8 cellular contexts compared by ENCODE assay signal in genomic region chr5:17189381-17190036, GRCh38. TPM values are rescaled to one million over a fixed set of nuclear protein-coding genes. Genes with fewer than 3 reads are reported as not detected.
A peak's percentile ranks its signal among the peaks of the same experiment; 100 is the strongest.
DNase-seq lines count a peak whose midpoint lies in the region; ATAC-seq and TF ChIP-seq lines count a peak whose summit lies in the region.

No MANE protein-coding gene starts in this region.

- H3K27me3 Mint-ChIP-seq in activated T-helper 2 cell treated with anti-CD3 and anti-CD28 coated beads, Interferon-gamma antibody, Interleukin-2, Interleukin-4, amounts not matched to agents 10 μg/mL and 5 μg/mL and 100 μg/mL, durations not matched to agents 14 hours and 24 hours and 36 hours (ENCODE audit: low read depth): no peaks in the 10 kb centered on the region

- H3K4me3 ChIP-seq in LNCaP clone FGC (ENCODE audit: low read depth, low read length) (no peak overlapping the region), prostate gland (no peak overlapping the region)

- no peak overlapping the region for H3K4me3 Mint-ChIP-seq in activated T-helper 2 cell treated with anti-CD3 and anti-CD28 coated beads, Interferon-gamma antibody, Interleukin-2, Interleukin-4, amounts not matched to agents 10 μg/mL and 5 μg/mL and 100 μg/mL, durations not matched to agents 14 hours and 24 hours and 36 hours (ENCODE audit: low read depth)

- WGBS in prostate gland: 35% methylated on average over 13 of the region's 13 CpGs

- no peaks in the 10 kb centered on the region for H3K36me3 ChIP-seq in prostate gland

- H3K27ac ChIP-seq in prostate gland: no peak overlapping the region

- H3K4me1 Mint-ChIP-seq in activated T-helper 2 cell treated with anti-CD3 and anti-CD28 coated beads, Interferon-gamma antibody, Interleukin-2, Interleukin-4, amounts not matched to agents 10 μg/mL and 5 μg/mL and 100 μg/mL, durations not matched to agents 14 hours and 24 hours and 36 hours (ENCODE audit: low read depth): no peaks in the 10 kb centered on the region

- peak; percentile 80 for TF ChIP-seq CTCF in LNCaP clone FGC (IDR thresholded peaks at IDR 0.05; ENCODE audit: control insufficient read depth, extremely low read depth, insufficient read depth)
- TF ChIP-seq CTCF in prostate gland (IDR thresholded peaks at IDR 0.05): peak; percentile 67 to 96 (median 78)

- H3K9me3 Mint-ChIP-seq in activated T-helper 2 cell treated with anti-CD3 and anti-CD28 coated beads, Interferon-gamma antibody, Interleukin-2, Interleukin-4, amounts not matched to agents 10 μg/mL and 5 μg/mL and 100 μg/mL, durations not matched to agents 14 hours and 24 hours and 36 hours: no peaks in the 10 kb centered on the region

- TF ChIP-seq POLR2A in prostate gland (IDR thresholded peaks at IDR 0.05): no peak

- H3K27me3 ChIP-seq in prostate gland (replicated peaks; ENCODE audit: insufficient read depth): no peaks in the 10 kb centered on the region

- no peaks in the 10 kb centered on the region for H3K9me3 ChIP-seq in prostate gland

- H3K4me1 ChIP-seq in prostate gland (replicated peaks): no peaks in the 10 kb centered on the region

- H3K36me3 Mint-ChIP-seq in activated T-helper 2 cell treated with anti-CD3 and anti-CD28 coated beads, Interferon-gamma antibody, Interleukin-2, Interleukin-4, amounts not matched to agents 10 μg/mL and 5 μg/mL and 100 μg/mL, durations not matched to agents 14 hours and 24 hours and 36 hours (ENCODE audit: low read depth): no peaks in the 10 kb centered on the region

- ATAC-seq in GM21526 (IDR thresholded peaks at IDR 0.05; ENCODE audit: low FRiP score, unreplicated experiment) (peak; percentile 83), HG02763 (IDR thresholded peaks at IDR 0.05; ENCODE audit: unreplicated experiment) (no peak)

- H3K27ac Mint-ChIP-seq in activated T-helper 2 cell treated with anti-CD3 and anti-CD28 coated beads, Interferon-gamma antibody, Interleukin-2, Interleukin-4, amounts not matched to agents 10 μg/mL and 5 μg/mL and 100 μg/mL, durations not matched to agents 14 hours and 24 hours and 36 hours: no peak overlapping the region

- intact Hi-C loops in activated T-helper 2 cell treated with anti-CD3 and anti-CD28 coated beads, Interferon-gamma antibody, Interleukin-2, Interleukin-4, amounts not matched to agents 10 μg/mL and 5 μg/mL and 100 μg/mL, durations not matched to agents 14 hours and 24 hours and 36 hours (cut with micrococcal nuclease): loop anchor here (1.0 to 10.0 kb wide), 3 partner anchors 255 to 495 kb away; no protein-coding TSS in a partner anchor
- intact Hi-C loops in prostate gland (cut with DNase I): loop anchor here (5.0 kb wide), 2 partner anchors 397 to 697 kb away; no protein-coding TSS in a partner anchor

- DNase-seq in DMS 273 (lab: John Stamatoyannopoulos, UW; ENCODE audit: unreplicated experiment) (peak; percentile 95), LNCaP clone FGC (ENCODE audit: low read depth) (peak; percentile 35), RPMI8226 (peak; percentile 64), glomerular visceral epithelial cell (ENCODE audit: extremely low spot score) (peak; percentile 77), prostate gland (ENCODE audit: low spot score) (peak; percentile 65)
- DNase-seq in activated T-helper 2 cell treated with anti-CD3 and anti-CD28 coated beads, Interferon-gamma antibody, Interleukin-2, Interleukin-4, amounts not matched to agents 10 μg/mL and 5 μg/mL and 100 μg/mL, durations not matched to agents 14 hours and 24 hours and 36 hours (ENCODE audit: low spot score): peak; percentile 22

RNA-seq across cellular contexts. Expression of gene BASP1, which starts 27.9 kb away (rescaled TPM):
- total RNA-seq in activated T-helper 2 cell treated with anti-CD3 and anti-CD28 coated beads, Interferon-gamma antibody, Interleukin-2, Interleukin-4, amounts not matched to agents 10 μg/mL and 5 μg/mL and 100 μg/mL, durations not matched to agents 14 hours and 24 hours and 36 hours: 0.64 and 0.73 TPM in 2 replicates
- 100 to 1,000 TPM; 142 to 346 TPM for total RNA-seq in prostate gland

Comparison
In these comparisons a context has a peak if more than half of its experiments do, and no peak if none do; other contexts are left out.
1. DNase-seq: peak in every context shown above with its lines; median percentile 95 in DMS 273; 77 in glomerular visceral epithelial cell; 65 in prostate gland; 64 in RPMI8226; 35 in LNCaP clone FGC; 22 in activated T-helper 2 cell treated with anti-CD3 and anti-CD28 coated beads, Interferon-gamma antibody, Interleukin-2, Interleukin-4, amounts not matched to agents 10 μg/mL and 5 μg/mL and 100 μg/mL, durations not matched to agents 14 hours and 24 hours and 36 hours.
2. RNA of gene BASP1, which starts 27.9 kb away (total RNA-seq): 142 to 346 TPM in prostate gland; 0.64 to 0.73 TPM in activated T-helper 2 cell treated with anti-CD3 and anti-CD28 coated beads, Interferon-gamma antibody, Interleukin-2, Interleukin-4, amounts not matched to agents 10 μg/mL and 5 μg/mL and 100 μg/mL, durations not matched to agents 14 hours and 24 hours and 36 hours; every median in the first group is over 10 times any median in the second.